Comparison of ENCODE assay signal across 25 cellular contexts in the genomic region with DNA sequence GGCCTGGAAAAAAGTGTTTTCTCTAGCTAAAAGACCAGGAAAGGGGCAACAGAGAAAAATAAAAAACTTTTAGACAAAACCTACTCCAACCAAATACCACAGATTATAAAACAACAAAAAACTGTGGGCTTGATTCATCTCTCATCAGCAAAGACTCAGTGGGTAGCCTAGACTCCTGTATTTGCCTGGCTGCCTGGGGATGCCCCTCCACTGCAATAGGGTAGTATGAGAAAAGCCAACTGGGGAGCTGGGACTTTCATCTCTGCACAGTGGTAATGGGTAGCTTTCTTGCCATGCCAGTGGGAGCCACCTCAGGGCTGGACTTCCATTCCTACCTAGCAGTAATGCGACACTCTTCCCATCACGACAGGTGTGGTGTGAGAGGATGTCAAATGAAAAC.
"Had no signal": no experiment of that assay in that cellular context is flagged by ENCODE, and none has a peak within 500 bp of the region (broad histone marks: within the 10 kb centered on the region; RNA-seq: fewer than 3 reads in every experiment).

No MANE protein-coding gene starts in this region.

- FAIRE-seq: kidney had no signal

- H3K27me3 Mint-ChIP-seq: naive B cell; stimulated activated naive CD8-positive, alpha-beta T cell treated with anti-CD3 and anti-CD28 coated beads, Interleukin-15, amount 100 ng/mL, for 72 hours; type B pancreatic cell had no signal

- ATAC-seq: esophagus mucosa; gastrocnemius medialis; heart left ventricle; left lobe of liver; mucosa of descending colon; psoas muscle; right cardiac atrium; stimulated activated naive CD8-positive, alpha-beta T cell treated with anti-CD3 and anti-CD28 coated beads, Interleukin-15, amount 100 ng/mL, for 72 hours had no signal

- H3K27ac ChIP-seq: epithelial cell of prostate, gastrocnemius medialis, heart left ventricle, hepatocyte, psoas muscle, sigmoid colon, spleen, thyroid gland had no signal

- H3K4me2 ChIP-seq: hepatocyte had no signal

- H3K27me3 ChIP-seq: gastrocnemius medialis, heart left ventricle, hepatocyte, sigmoid colon, spleen, thyroid gland had no signal

- H3K4me3 Mint-ChIP-seq: mesothelial cell of epicardium; nephron; stimulated activated naive CD8-positive, alpha-beta T cell treated with anti-CD3 and anti-CD28 coated beads, Interleukin-15, amount 100 ng/mL, for 72 hours; type B pancreatic cell had no signal

- H3K27ac Mint-ChIP-seq: mesothelial cell of epicardium; nephron; stimulated activated naive CD8-positive, alpha-beta T cell treated with anti-CD3 and anti-CD28 coated beads, Interleukin-15, amount 100 ng/mL, for 72 hours; type B pancreatic cell had no signal

- H3K36me3 ChIP-seq: gastrocnemius medialis had no signal

- H3K4me3 ChIP-seq: gastrocnemius medialis, heart left ventricle, hepatocyte, lung, mucosa of descending colon, psoas muscle, sigmoid colon, spleen, thyroid gland had no signal

- DNase-seq: cortex of kidney; foreskin fibroblast; gastrocnemius medialis; heart left ventricle; kidney; mesenchymal stem cell; mucosa of descending colon; naive B cell; nucleus accumbens; psoas muscle; right cardiac atrium; sigmoid colon; spleen; stimulated activated CD4-positive, alpha-beta T cell treated with anti-CD3 and anti-CD28 coated beads, Interleukin-4, amount 100 ng/mL, for 4 hours; stimulated activated naive CD4-positive, alpha-beta T cell; stimulated activated naive CD8-positive, alpha-beta T cell treated with anti-CD3 and anti-CD28 coated beads, Interleukin-15, amount 100 ng/mL, for 72 hours; thyroid gland had no signal

- H3K4me1 ChIP-seq: sigmoid colon had no signal

- H3K9me3 Mint-ChIP-seq: type B pancreatic cell had no signal

- H2AFZ ChIP-seq: hepatocyte had no signal

- H3K9me3 ChIP-seq: gastrocnemius medialis, mucosa of descending colon, psoas muscle, sigmoid colon, thyroid gland had no signal
